In genomic region chr4:163484906-163485305, GRCh38 we compare ENCODE assay signal across 8 cellular contexts. TPM values are rescaled to one million over a fixed set of nuclear protein-coding genes. Genes with fewer than 3 reads are reported as not detected.
A peak's percentile ranks its signal among the peaks of the same experiment; 100 is the strongest.
DNase-seq lines count a peak whose midpoint lies in the region; ATAC-seq, FAIRE-seq and TF ChIP-seq lines count a peak whose summit lies in the region.

No MANE protein-coding gene starts in this region.

- no peak for FAIRE-seq in astrocyte (lab: Jason Lieb, UNC)

- H3K9ac ChIP-seq in astrocyte (ENCODE audit: low read length) = no peak overlapping the region

- H3K9me3 Mint-ChIP-seq in astrocyte (ENCODE audit: unreplicated experiment) = no peaks in the 10 kb centered on the region

- H2AFZ ChIP-seq in astrocyte (ENCODE audit: low read depth, low read length) = no peak overlapping the region

- no peaks in the 10 kb centered on the region for H3K79me2 ChIP-seq in astrocyte (ENCODE audit: insufficient read depth, low read length)

- H3K36me3 Mint-ChIP-seq in astrocyte (ENCODE audit: low read depth, unreplicated experiment) = no peaks in the 10 kb centered on the region

- no peaks in the 10 kb centered on the region for H4K20me1 ChIP-seq in astrocyte (ENCODE audit: insufficient read depth, low read length)

- no peak overlapping the region for H3K4me3 Mint-ChIP-seq in astrocyte (ENCODE audit: unreplicated experiment)

- H3K4me3 ChIP-seq in astrocyte (ENCODE audit: insufficient read depth, low read depth, low read length) = no peak overlapping the region

- no peak overlapping the region for H3K27ac ChIP-seq in astrocyte (ENCODE audit: low read depth, low read length)

- TF ChIP-seq CTCF in astrocyte (IDR thresholded peaks at IDR 0.05; ENCODE audit: insufficient read depth, low read depth, low read length) = peak; percentile 55

- H3K27me3 ChIP-seq in astrocyte (ENCODE audit: insufficient read depth, low read length) = no peaks in the 10 kb centered on the region

- no peak overlapping the region for H3K27ac Mint-ChIP-seq in astrocyte (ENCODE audit: unreplicated experiment)

- H3K4me2 ChIP-seq in astrocyte (ENCODE audit: low read length) = no peak overlapping the region

- ATAC-seq in SK-N-SH treated with all-trans-retinoic acid at 6 μM for 48 hours = peak; percentile 85
- ATAC-seq in HG03045 (IDR thresholded peaks at IDR 0.05; ENCODE audit: unreplicated experiment) = no peak

- DNase-seq in activated gamma-delta T cell treated with Interleukin-2 at 50 U/mL for 16 hours (peak; percentile 53), activated gamma-delta T cell (lab: John Stamatoyannopoulos, UW) (no peak), HK-2 (ENCODE audit: unreplicated experiment) (peak; percentile 44), astrocyte (ENCODE audit: low read depth) (peak; percentile 10), inferior parietal cortex (ENCODE audit: extremely low spot score) (peak; percentile 67)
- peak in 2 of 3 donors; percentile 13 to 23 for DNase-seq in stimulated activated CD4-positive, alpha-beta T cell treated with anti-CD3 and anti-CD28 coated beads, TNF-alpha, amount 100 ng/mL, for 1 hour (ENCODE audit: low read depth in 3 of 3, low spot score in 1 of 3)

- H3K4me1 ChIP-seq in astrocyte (ENCODE audit: insufficient read depth, low read length) = no peaks in the 10 kb centered on the region

- no peaks in the 10 kb centered on the region for H3K27me3 Mint-ChIP-seq in astrocyte (ENCODE audit: low read depth, unreplicated experiment)

- H3K9me3 ChIP-seq in astrocyte (ENCODE audit: insufficient read depth, low read depth, low read length) = no peaks in the 10 kb centered on the region

- H3K36me3 ChIP-seq in astrocyte (ENCODE audit: insufficient read depth, low read length) = no peaks in the 10 kb centered on the region

- no peaks in the 10 kb centered on the region for H3K4me1 Mint-ChIP-seq in astrocyte (ENCODE audit: low read depth, unreplicated experiment)

TF ChIP-seq in SK-N-SH treated with all-trans-retinoic acid at 6 μM for 48 hours, 23 proteins besides CTCF, POLR2A, EP300 and RAD21:
- TF ChIP-seq TSHZ2 (CRISPR knock-in tag; IDR thresholded peaks at IDR 0.05) (no peak), CSDC2 (CRISPR knock-in tag; IDR thresholded peaks at IDR 0.05) (no peak), ZFP30 (CRISPR knock-in tag; IDR thresholded peaks at IDR 0.05) (no peak), ZFP3 (CRISPR knock-in tag; IDR thresholded peaks at IDR 0.05) (no peak), ARNTL (CRISPR knock-in tag; IDR thresholded peaks at IDR 0.05; ENCODE audit: borderline replicate concordance, low read depth) (no peak), ISL1 (CRISPR knock-in tag; IDR thresholded peaks at IDR 0.05) (no peak), ZNF70 (CRISPR knock-in tag; IDR thresholded peaks at IDR 0.05) (no peak), BACH2 (CRISPR knock-in tag; IDR thresholded peaks at IDR 0.05; ENCODE audit: borderline replicate concordance) (no peak), ZNF565 (CRISPR knock-in tag; conservative IDR thresholded peaks at IDR 0.05; ENCODE audit: low read depth) (no peak), TCF4 (CRISPR knock-in tag; IDR thresholded peaks at IDR 0.05; ENCODE audit: borderline replicate concordance) (no peak), ZC3H10 (CRISPR knock-in tag; IDR thresholded peaks at IDR 0.05) (no peak)
- TF ChIP-seq, protein P1, sequence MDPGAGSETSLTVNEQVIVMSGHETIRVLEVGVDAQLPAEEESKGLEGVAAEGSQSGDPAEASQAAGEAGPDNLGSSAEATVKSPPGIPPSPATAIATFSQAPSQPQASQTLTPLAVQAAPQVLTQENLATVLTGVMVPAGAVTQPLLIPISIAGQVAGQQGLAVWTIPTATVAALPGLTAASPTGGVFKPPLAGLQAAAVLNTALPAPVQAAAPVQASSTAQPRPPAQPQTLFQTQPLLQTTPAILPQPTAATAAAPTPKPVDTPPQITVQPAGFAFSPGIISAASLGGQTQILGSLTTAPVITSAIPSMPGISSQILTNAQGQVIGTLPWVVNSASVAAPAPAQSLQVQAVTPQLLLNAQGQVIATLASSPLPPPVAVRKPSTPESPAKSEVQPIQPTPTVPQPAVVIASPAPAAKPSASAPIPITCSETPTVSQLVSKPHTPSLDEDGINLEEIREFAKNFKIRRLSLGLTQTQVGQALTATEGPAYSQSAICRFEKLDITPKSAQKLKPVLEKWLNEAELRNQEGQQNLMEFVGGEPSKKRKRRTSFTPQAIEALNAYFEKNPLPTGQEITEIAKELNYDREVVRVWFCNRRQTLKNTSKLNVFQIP (CRISPR knock-in tag; IDR thresholded peaks at IDR 0.05; ENCODE audit: borderline replicate concordance, low read depth) = no peak
- TF ChIP-seq, protein P2, sequence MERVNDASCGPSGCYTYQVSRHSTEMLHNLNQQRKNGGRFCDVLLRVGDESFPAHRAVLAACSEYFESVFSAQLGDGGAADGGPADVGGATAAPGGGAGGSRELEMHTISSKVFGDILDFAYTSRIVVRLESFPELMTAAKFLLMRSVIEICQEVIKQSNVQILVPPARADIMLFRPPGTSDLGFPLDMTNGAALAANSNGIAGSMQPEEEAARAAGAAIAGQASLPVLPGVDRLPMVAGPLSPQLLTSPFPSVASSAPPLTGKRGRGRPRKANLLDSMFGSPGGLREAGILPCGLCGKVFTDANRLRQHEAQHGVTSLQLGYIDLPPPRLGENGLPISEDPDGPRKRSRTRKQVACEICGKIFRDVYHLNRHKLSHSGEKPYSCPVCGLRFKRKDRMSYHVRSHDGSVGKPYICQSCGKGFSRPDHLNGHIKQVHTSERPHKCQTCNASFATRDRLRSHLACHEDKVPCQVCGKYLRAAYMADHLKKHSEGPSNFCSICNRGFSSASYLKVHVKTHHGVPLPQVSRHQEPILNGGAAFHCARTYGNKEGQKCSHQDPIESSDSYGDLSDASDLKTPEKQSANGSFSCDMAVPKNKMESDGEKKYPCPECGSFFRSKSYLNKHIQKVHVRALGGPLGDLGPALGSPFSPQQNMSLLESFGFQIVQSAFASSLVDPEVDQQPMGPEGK (CRISPR knock-in tag; IDR thresholded peaks at IDR 0.05; ENCODE audit: borderline replicate concordance) = no peak

RNA-seq across cellular contexts. Expression of gene TMA16, which starts 9.6 kb away (rescaled TPM):
- 33.3 and 33.5 TPM in 2 replicates for total RNA-seq in astrocyte

RNA-seq across cellular contexts. Expression of gene TKTL2, which starts 11.4 kb away (rescaled TPM):
- not detected in 2 replicates for total RNA-seq in astrocyte
